8 cellular contexts compared by ENCODE assay signal in the genomic region with DNA sequence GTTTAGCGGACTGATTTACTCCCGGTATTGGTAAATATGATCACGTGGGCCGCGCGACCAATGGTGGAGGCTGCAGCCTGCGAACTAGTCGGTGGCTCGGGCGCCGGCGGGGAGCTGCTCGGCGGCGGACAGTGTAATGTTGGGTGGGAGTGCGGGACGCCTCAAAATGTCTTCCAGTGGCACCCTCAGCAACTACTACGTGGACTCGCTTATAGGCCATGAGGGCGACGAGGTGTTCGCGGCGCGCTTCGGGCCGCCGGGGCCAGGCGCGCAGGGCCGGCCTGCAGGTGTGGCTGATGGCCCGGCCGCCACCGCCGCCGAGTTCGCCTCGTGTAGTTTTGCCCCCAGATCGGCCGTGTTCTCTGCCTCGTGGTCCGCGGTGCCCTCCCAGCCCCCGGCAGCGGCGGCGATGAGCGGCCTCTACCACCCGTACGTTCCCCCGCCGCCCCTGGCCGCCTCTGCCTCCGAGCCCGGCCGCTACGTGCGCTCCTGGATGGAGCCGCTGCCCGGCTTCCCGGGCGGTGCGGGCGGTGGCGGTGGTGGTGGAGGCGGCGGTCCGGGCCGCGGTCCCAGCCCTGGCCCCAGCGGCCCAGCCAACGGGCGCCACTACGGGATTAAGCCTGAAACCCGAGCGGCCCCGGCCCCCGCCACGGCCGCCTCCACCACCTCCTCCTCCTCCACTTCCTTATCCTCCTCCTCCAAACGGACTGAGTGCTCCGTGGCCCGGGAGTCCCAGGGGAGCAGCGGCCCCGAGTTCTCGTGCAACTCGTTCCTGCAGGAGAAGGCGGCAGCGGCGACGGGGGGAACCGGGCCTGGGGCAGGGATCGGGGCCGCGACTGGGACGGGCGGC. TPM values are rescaled to one million over a fixed set of nuclear protein-coding genes. Genes with fewer than 3 reads are reported as not detected.
A peak's percentile ranks its signal among the peaks of the same experiment; 100 is the strongest.
DNase-seq lines count a peak whose midpoint lies in the region; ATAC-seq, FAIRE-seq and TF ChIP-seq lines count a peak whose summit lies in the region.

A gene (plus strand): TSS at position 87 of the 850 bp plus-strand sequence. CDS start 50 bp downstream, at position 137.

- H3K27ac Mint-ChIP-seq in activated naive CD8-positive, alpha-beta T cell treated with anti-CD3 and anti-CD28 coated beads for 36 hours, result no peak within 1 kb of the TSS

- no peak within 1 kb of the TSS for H2AFZ ChIP-seq in keratinocyte (ENCODE audit: control insufficient read depth, low read length)

- no peak within 1 kb of the TSS for H3K4me2 ChIP-seq in keratinocyte (ENCODE audit: control insufficient read depth, extremely low read depth, insufficient read depth, low read depth, low read length)

- DNase-seq in activated CD4-positive, alpha-beta T cell treated with anti-CD3 and anti-CD28 coated beads for 48 hours, result peak; percentile 47
- no peak for DNase-seq in activated CD4-positive, alpha-beta T cell treated with anti-CD3 and anti-CD28 coated beads, Interleukin-2, amount 50 U/mL, for 1 hour
- no peak for DNase-seq in activated naive CD8-positive, alpha-beta T cell treated with anti-CD3 and anti-CD28 coated beads for 36 hours
- DNase-seq in keratinocyte (ENCODE audit: low read depth, low spot score) (no peak), inferior parietal cortex (ENCODE audit: extremely low spot score) (no peak)
- no peak for DNase-seq in stimulated activated naive CD8-positive, alpha-beta T cell treated with anti-CD3 and anti-CD28 coated beads, Interleukin-15, Interleukin-2, amounts not matched to agents 100 U/mL and 50 U/mL, for 24 hours

- peaks cover 95% of the 10 kb centered on the region for H3K27me3 Mint-ChIP-seq in activated naive CD8-positive, alpha-beta T cell treated with anti-CD3 and anti-CD28 coated beads for 36 hours

- peak within 1 kb of the TSS; percentile 57 for H3K4me3 Mint-ChIP-seq in activated naive CD8-positive, alpha-beta T cell treated with anti-CD3 and anti-CD28 coated beads for 36 hours

- H3K79me2 ChIP-seq in keratinocyte (ENCODE audit: control insufficient read depth, insufficient read depth, low read length), result no peaks in the 10 kb centered on the region

- H3K9ac ChIP-seq in keratinocyte (ENCODE audit: control insufficient read depth, extremely low read depth, insufficient read depth, low read length), result no peak within 1 kb of the TSS

- dilution Hi-C loops in keratinocyte (cut with MboI; ENCODE audit: extremely low pct_ligation_motif_present, low sequenced_read_pairs), result no loop called here

- H3K4me1 ChIP-seq in keratinocyte (ENCODE audit: control insufficient read depth, extremely low read depth, insufficient read depth, low read length), result no peaks in the 10 kb centered on the region

- H3K27me3 ChIP-seq in keratinocyte (ENCODE audit: control insufficient read depth, extremely low read depth, insufficient read depth, low read length), result peaks cover 93% of the 10 kb centered on the region

- peaks cover 2% of the 10 kb centered on the region for H3K36me3 Mint-ChIP-seq in activated naive CD8-positive, alpha-beta T cell treated with anti-CD3 and anti-CD28 coated beads for 36 hours

- no peak for FAIRE-seq in keratinocyte (lab: Jason Lieb, UNC)

- H3K9me1 ChIP-seq in keratinocyte (ENCODE audit: control insufficient read depth, extremely low read depth, insufficient read depth, low read length), result no peaks in the 10 kb centered on the region

- peak; percentile 49 for ATAC-seq in stimulated activated naive CD8-positive, alpha-beta T cell treated with anti-CD3 and anti-CD28 coated beads, Interleukin-15, Interleukin-2, amounts not matched to agents 100 U/mL and 50 U/mL, for 24 hours
- ATAC-seq in HG03457 (IDR thresholded peaks at IDR 0.05; ENCODE audit: unreplicated experiment) (no peak), HG03108 (IDR thresholded peaks at IDR 0.05; ENCODE audit: unreplicated experiment) (no peak)

- no peak within 1 kb of the TSS for H3K27ac ChIP-seq in keratinocyte (ENCODE audit: control insufficient read depth, insufficient read depth, low read length)

- H3K4me3 ChIP-seq in keratinocyte (ENCODE audit: control insufficient read depth in 2 of 3, extremely low read depth in 1 of 3, insufficient read depth in 2 of 3, low read depth in 1 of 3, low read length in 3 of 3), result peak within 1 kb of the TSS in 2 of 3 experiments; percentile 2 to 13

- peaks cover 9% of the 10 kb centered on the region for H3K4me1 Mint-ChIP-seq in activated naive CD8-positive, alpha-beta T cell treated with anti-CD3 and anti-CD28 coated beads for 36 hours

- peaks cover 2% of the 10 kb centered on the region for H3K9me3 Mint-ChIP-seq in activated naive CD8-positive, alpha-beta T cell treated with anti-CD3 and anti-CD28 coated beads for 36 hours

- no peak for TF ChIP-seq CTCF in keratinocyte (optimal IDR thresholded peaks at IDR 0.05 in 1 of 3, IDR thresholded peaks at IDR 0.05 in 1 of 3, conservative IDR thresholded peaks at IDR 0.05 in 1 of 3; ENCODE audit: extremely low read depth in 1 of 3, insufficient read depth in 2 of 3, low read length in 3 of 3)

- no peaks in the 10 kb centered on the region for H3K9me3 ChIP-seq in keratinocyte (ENCODE audit: control insufficient read depth, low read depth, low read length)

- H3K36me3 ChIP-seq in keratinocyte (ENCODE audit: control insufficient read depth in 2 of 2, extremely low read depth in 1 of 2, insufficient read depth in 2 of 2, low read length in 2 of 2), result no peaks in the 10 kb centered on the region

- no peaks in the 10 kb centered on the region for H4K20me1 ChIP-seq in keratinocyte (ENCODE audit: control insufficient read depth, extremely low read depth, insufficient read depth, low read length)

RNA-seq across cellular contexts. Expression of the gene that starts here (rescaled TPM):
- total RNA-seq in activated naive CD8-positive, alpha-beta T cell treated with anti-CD3 and anti-CD28 coated beads for 36 hours, result not detected
- not detected in 3 replicates for polyA plus RNA-seq in keratinocyte
- polyA plus RNA-seq in keratinocyte (2011; ENCODE audit: low read depth), result not detected
- not detected in 2 replicates for polyA plus RNA-seq in keratinocyte (2011; cell fraction: cytosol; rRNA removed)
- polyA plus RNA-seq in keratinocyte (2011; cell fraction: nucleus; rRNA removed), result not detected in 2 replicates
- not detected in 2 replicates for polyA plus RNA-seq in keratinocyte (2012; ENCODE audit: low replicate concordance)
- not detected in 3 replicates for polyA minus RNA-seq in keratinocyte
- polyA minus RNA-seq in keratinocyte (2011; cell fraction: cytosol; rRNA and poly(A)+ RNA removed), result not detected
- polyA minus RNA-seq in keratinocyte (2011; cell fraction: nucleus; rRNA and poly(A)+ RNA removed), result not detected in 2 replicates
